ENCODE assay signal across 12 cellular contexts in the genomic region with DNA sequence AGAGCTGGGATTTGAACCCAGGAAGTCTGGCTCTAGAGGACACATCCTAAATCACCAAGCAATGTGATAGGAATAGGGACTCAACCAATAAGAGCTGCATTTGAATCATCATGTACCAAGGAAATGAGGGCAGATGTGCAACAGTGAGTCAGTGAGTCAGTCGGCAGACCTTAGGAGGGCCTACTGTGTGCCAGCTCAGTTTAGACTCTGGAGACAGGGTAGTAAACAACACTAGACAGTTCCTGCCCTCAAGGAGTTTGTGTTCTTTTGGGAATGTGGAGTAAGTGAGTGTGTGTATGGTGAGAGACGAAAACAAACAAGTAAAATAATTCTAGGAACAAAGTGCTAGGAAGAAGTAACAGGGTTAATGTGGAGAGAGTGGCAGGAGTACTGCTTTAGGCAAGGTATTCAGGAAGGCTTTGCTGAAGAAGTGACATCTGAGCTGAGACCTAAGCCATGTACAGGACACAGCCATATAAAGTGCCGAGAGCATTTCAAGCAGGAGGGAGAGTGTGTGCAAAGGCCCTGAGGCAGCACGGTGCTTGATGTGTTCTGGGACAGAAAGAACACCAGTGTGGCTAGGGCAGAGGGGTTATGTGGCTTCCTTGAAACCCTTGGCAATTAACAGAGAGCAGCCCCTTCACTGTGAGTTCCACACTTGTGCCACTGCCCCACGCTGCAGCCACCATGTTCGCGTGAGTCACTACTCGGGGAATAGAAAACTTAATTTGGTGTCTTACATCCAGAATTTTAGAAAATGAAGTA. TPM values are rescaled to one million over a fixed set of nuclear protein-coding genes. Genes with fewer than 3 reads are reported as not detected.
DNase-seq lines count a peak whose midpoint lies in the region; ATAC-seq and TF ChIP-seq lines count a peak whose summit lies in the region.
"Had no signal": no experiment of that assay in that cellular context is flagged by ENCODE, and none has a peak within 500 bp of the region (broad histone marks: within the 10 kb centered on the region; RNA-seq: fewer than 3 reads in every experiment).

No MANE protein-coding gene starts in this region.

- CTCF ChIA-PET in mammary epithelial cell (lab: Charles Lee; ENCODE audit: low non-redundant PET), result no interaction called here

- H3K9me3 ChIP-seq in mammary epithelial cell (replicated peaks; ENCODE audit: insufficient read depth, low read length), result no peaks in the 10 kb centered on the region

- no peak for TF ChIP-seq CTCF in coronary artery (IDR thresholded peaks at IDR 0.05)
- no peak for TF ChIP-seq CTCF in mammary epithelial cell (conservative IDR thresholded peaks at IDR 0.05 in 1 of 2, IDR thresholded peaks at IDR 0.05 in 1 of 2; ENCODE audit: extremely low read depth in 1 of 2, insufficient read depth in 1 of 2, low read depth in 1 of 2, low read length in 2 of 2)

- intact Hi-C loops in mammary epithelial cell (cut with micrococcal nuclease), result no loop called here

- no peaks in the 10 kb centered on the region for H3K4me1 ChIP-seq in mammary epithelial cell (ENCODE audit: insufficient read depth, low read length)
- H3K4me1 ChIP-seq: parathyroid adenoma had no signal

- no peak overlapping the region for H2AFZ ChIP-seq in mammary epithelial cell (ENCODE audit: low read depth, low read length)
- H2AFZ ChIP-seq: parathyroid adenoma had no signal

- no peak overlapping the region for H3K9ac ChIP-seq in mammary epithelial cell (ENCODE audit: insufficient read depth, low read length)
- H3K9ac ChIP-seq: parathyroid adenoma had no signal

- in situ Hi-C loops in mammary epithelial cell (cut with MboI; ENCODE audit: low sequenced_read_pairs in 2 of 2), result no loop called here

- H3K27ac ChIP-seq in coronary artery (peak overlapping the region in 1 of 2 donors; percentile 7), mammary epithelial cell (ENCODE audit: insufficient read depth, low read depth, low read length) (no peak overlapping the region)
- H3K27ac ChIP-seq: parathyroid adenoma had no signal

- no peak overlapping the region for H3K4me2 ChIP-seq in mammary epithelial cell (ENCODE audit: insufficient read depth, low read depth, low read length)

- dilution Hi-C loops in mammary epithelial cell (cut with HindIII; ENCODE audit: low sequenced_read_pairs), result no loop called here

- no peaks in the 10 kb centered on the region for H4K20me1 ChIP-seq in mammary epithelial cell (ENCODE audit: insufficient read depth, low read length)

- no peaks in the 10 kb centered on the region for H3K27me3 ChIP-seq in mammary epithelial cell (ENCODE audit: insufficient read depth, low read length)

- WGBS in mammary epithelial cell (ENCODE audit: low coverage, missing lambda C conversion rate), result 98% methylated on average over 8 of the region's 8 CpGs

- H3K4me3 ChIP-seq in coronary artery (no peak overlapping the region), mammary epithelial cell (replicated peaks in 1 of 3; ENCODE audit: insufficient read depth in 1 of 3, low read depth in 2 of 3, low read length in 3 of 3) (no peak overlapping the region)

- no peaks in the 10 kb centered on the region for H3K79me2 ChIP-seq in mammary epithelial cell (ENCODE audit: insufficient read depth, low read length)
- H3K79me2 ChIP-seq: parathyroid adenoma had no signal

- H3K36me3 ChIP-seq in mammary epithelial cell (ENCODE audit: insufficient read depth, low read length), result no peaks in the 10 kb centered on the region

- no TSS peak for BruUV-seq in mammary epithelial cell (replicated peaks; lab: Mats Ljungman, UMichigan)

- peak; percentile 40 for DNase-seq in coronary artery (ENCODE audit: low spot score)
- DNase-seq in HuH-7.5 (ENCODE audit: low spot score), result no peak
- DNase-seq in NCI-H1930 (lab: John Stamatoyannopoulos, UW), result no peak
- DNase-seq in mammary epithelial cell, result no peak
- DNase-seq: Calu3, kidney, T1000 had no signal

- ATAC-seq in GM18502 (IDR thresholded peaks at IDR 0.05; ENCODE audit: poor library complexity, unreplicated experiment) (peak; percentile 17), GM21447 (IDR thresholded peaks at IDR 0.05; ENCODE audit: unreplicated experiment) (peak; percentile 6), HG03521 (IDR thresholded peaks at IDR 0.05; ENCODE audit: unreplicated experiment) (peak; percentile 13), GM19328 (IDR thresholded peaks at IDR 0.05; ENCODE audit: unreplicated experiment) (no peak)

RNA-seq across cellular contexts. Expression of a gene that starts 11.4 kb away (rescaled TPM):
- not detected for total RNA-seq in mammary epithelial cell
- 0.19 TPM for polyA plus RNA-seq in mammary epithelial cell
- not detected for polyA minus RNA-seq in mammary epithelial cell
